2 cellular contexts compared by ENCODE assay signal in the genomic region with DNA sequence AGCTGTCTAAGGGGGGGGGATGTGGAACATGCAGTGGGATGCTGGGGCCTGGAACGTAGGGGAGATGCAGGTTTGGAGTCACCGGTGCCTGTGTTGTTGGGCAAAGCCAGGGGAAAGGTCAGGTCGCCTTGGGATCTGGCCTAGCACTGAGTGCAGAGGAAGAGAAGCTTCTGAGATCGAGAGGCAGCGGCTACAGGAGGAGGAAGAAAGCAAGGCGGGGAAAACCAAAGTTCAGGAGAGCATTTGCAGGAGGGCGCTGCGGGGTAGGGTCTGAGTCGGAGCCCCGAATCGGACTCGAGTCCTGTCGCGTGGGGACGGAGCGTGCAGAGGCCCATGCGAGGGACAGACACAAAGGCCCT.
TF ChIP-seq lines count a peak whose summit lies in the region.

No MANE protein-coding gene starts in this region.

TF ChIP-seq in A549, 52 proteins besides CTCF, POLR2A, EP300 and RAD21 (continued from another document):
- no peak for TF ChIP-seq E2F6 (IDR thresholded peaks at IDR 0.05; ENCODE audit: borderline replicate concordance, low read depth)
- no peak for TF ChIP-seq HMGXB4 (CRISPR knock-in tag; IDR thresholded peaks at IDR 0.05; ENCODE audit: borderline replicate concordance)
- TF ChIP-seq RCOR1 (IDR thresholded peaks at IDR 0.05; ENCODE audit: low read depth, low read length): no peak
- no peak for TF ChIP-seq SREBF2 (IDR thresholded peaks at IDR 0.05)
- no peak for TF ChIP-seq BHLHE40 (IDR thresholded peaks at IDR 0.05; ENCODE audit: low read depth, low read length)
- TF ChIP-seq HEYL (CRISPR knock-in tag; IDR thresholded peaks at IDR 0.05): no peak
- no peak for TF ChIP-seq RNF2 (IDR thresholded peaks at IDR 0.05; ENCODE audit: borderline replicate concordance, low read depth)
- TF ChIP-seq MAX (IDR thresholded peaks at IDR 0.05): no peak
- TF ChIP-seq ZC3H11A (IDR thresholded peaks at IDR 0.05): no peak
- no peak for TF ChIP-seq ZNF302 (CRISPR knock-in tag; IDR thresholded peaks at IDR 0.05)
- TF ChIP-seq, protein P1, sequence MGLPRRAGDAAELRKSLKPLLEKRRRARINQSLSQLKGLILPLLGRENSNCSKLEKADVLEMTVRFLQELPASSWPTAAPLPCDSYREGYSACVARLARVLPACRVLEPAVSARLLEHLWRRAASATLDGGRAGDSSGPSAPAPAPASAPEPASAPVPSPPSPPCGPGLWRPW (IDR thresholded peaks at IDR 0.05): no peak
- TF ChIP-seq EHF (CRISPR knock-in tag; IDR thresholded peaks at IDR 0.05): no peak
- TF ChIP-seq, protein P2, sequence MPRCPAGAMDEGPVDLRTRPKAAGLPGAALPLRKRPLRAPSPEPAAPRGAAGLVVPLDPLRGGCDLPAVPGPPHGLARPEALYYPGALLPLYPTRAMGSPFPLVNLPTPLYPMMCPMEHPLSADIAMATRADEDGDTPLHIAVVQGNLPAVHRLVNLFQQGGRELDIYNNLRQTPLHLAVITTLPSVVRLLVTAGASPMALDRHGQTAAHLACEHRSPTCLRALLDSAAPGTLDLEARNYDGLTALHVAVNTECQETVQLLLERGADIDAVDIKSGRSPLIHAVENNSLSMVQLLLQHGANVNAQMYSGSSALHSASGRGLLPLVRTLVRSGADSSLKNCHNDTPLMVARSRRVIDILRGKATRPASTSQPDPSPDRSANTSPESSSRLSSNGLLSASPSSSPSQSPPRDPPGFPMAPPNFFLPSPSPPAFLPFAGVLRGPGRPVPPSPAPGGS (IDR thresholded peaks at IDR 0.05): no peak
- TF ChIP-seq MYC (IDR thresholded peaks at IDR 0.05; ENCODE audit: borderline replicate concordance, low read length): no peak
- TF ChIP-seq FOSL2 (IDR thresholded peaks at IDR 0.05): no peak
- TF ChIP-seq FOSL2 (CRISPR knock-in tag; IDR thresholded peaks at IDR 0.05): no peak
TF ChIP-seq in A549: peak in this region for 0.

TF ChIP-seq in GM12878, 131 proteins besides CTCF, POLR2A, EP300 and RAD21:
- no peak for TF ChIP-seq PBX3 (IDR thresholded peaks at IDR 0.05; ENCODE audit: insufficient replicate concordance, low read depth, low read length)
- no peak for TF ChIP-seq RELA (IDR thresholded peaks at IDR 0.05; ENCODE audit: borderline replicate concordance, partially characterized antibody)
- TF ChIP-seq HCFC1 (IDR thresholded peaks at IDR 0.05; ENCODE audit: low read length): no peak
- TF ChIP-seq FOXK2 (IDR thresholded peaks at IDR 0.05): no peak
- no peak for TF ChIP-seq SIX5 (IDR thresholded peaks at IDR 0.05; ENCODE audit: low read depth, low read length, severe bottlenecking)
- no peak for TF ChIP-seq EZH2 (IDR thresholded peaks at IDR 0.05; ENCODE audit: borderline replicate concordance, control insufficient read depth, low read depth, low read length)
- TF ChIP-seq TAF1 (IDR thresholded peaks at IDR 0.05; ENCODE audit: borderline replicate concordance, low read depth, low read length): no peak
- TF ChIP-seq SMAD1 (IDR thresholded peaks at IDR 0.05; ENCODE audit: low read depth, partially characterized antibody): no peak
- no peak for TF ChIP-seq TCF3 (IDR thresholded peaks at IDR 0.05; ENCODE audit: borderline replicate concordance, insufficient read depth, low read depth, low read length)
- no peak for TF ChIP-seq NRF1 (conservative IDR thresholded peaks at IDR 0.05; ENCODE audit: low read depth, low read length)
- no peak for TF ChIP-seq ZBTB33 (IDR thresholded peaks at IDR 0.05)
- TF ChIP-seq YBX1 (IDR thresholded peaks at IDR 0.05): no peak
- no peak for TF ChIP-seq PAX5 (IDR thresholded peaks at IDR 0.05; ENCODE audit: borderline replicate concordance, low read depth, low read length)
- no peak for TF ChIP-seq RUNX3 (IDR thresholded peaks at IDR 0.05; ENCODE audit: low read length)
- no peak for TF ChIP-seq SKIL (IDR thresholded peaks at IDR 0.05; ENCODE audit: low read depth, poor library complexity, severe bottlenecking)
- no peak for TF ChIP-seq STAT3 (IDR thresholded peaks at IDR 0.05; ENCODE audit: low read depth, low read length)
- TF ChIP-seq, protein P3, sequence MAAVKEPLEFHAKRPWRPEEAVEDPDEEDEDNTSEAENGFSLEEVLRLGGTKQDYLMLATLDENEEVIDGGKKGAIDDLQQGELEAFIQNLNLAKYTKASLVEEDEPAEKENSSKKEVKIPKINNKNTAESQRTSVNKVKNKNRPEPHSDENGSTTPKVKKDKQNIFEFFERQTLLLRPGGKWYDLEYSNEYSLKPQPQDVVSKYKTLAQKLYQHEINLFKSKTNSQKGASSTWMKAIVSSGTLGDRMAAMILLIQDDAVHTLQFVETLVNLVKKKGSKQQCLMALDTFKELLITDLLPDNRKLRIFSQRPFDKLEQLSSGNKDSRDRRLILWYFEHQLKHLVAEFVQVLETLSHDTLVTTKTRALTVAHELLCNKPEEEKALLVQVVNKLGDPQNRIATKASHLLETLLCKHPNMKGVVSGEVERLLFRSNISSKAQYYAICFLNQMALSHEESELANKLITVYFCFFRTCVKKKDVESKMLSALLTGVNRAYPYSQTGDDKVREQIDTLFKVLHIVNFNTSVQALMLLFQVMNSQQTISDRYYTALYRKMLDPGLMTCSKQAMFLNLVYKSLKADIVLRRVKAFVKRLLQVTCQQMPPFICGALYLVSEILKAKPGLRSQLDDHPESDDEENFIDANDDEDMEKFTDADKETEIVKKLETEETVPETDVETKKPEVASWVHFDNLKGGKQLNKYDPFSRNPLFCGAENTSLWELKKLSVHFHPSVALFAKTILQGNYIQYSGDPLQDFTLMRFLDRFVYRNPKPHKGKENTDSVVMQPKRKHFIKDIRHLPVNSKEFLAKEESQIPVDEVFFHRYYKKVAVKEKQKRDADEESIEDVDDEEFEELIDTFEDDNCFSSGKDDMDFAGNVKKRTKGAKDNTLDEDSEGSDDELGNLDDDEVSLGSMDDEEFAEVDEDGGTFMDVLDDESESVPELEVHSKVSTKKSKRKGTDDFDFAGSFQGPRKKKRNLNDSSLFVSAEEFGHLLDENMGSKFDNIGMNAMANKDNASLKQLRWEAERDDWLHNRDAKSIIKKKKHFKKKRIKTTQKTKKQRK (IDR thresholded peaks at IDR 0.05; ENCODE audit: low read depth, low read length): no peak
- TF ChIP-seq BCLAF1 (IDR thresholded peaks at IDR 0.05): no peak
- TF ChIP-seq, protein P4, sequence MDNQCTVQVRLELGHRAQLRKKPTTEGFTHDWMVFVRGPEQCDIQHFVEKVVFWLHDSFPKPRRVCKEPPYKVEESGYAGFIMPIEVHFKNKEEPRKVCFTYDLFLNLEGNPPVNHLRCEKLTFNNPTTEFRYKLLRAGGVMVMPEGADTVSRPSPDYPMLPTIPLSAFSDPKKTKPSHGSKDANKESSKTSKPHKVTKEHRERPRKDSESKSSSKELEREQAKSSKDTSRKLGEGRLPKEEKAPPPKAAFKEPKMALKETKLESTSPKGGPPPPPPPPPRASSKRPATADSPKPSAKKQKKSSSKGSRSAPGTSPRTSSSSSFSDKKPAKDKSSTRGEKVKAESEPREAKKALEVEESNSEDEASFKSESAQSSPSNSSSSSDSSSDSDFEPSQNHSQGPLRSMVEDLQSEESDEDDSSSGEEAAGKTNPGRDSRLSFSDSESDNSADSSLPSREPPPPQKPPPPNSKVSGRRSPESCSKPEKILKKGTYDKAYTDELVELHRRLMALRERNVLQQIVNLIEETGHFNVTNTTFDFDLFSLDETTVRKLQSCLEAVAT (IDR thresholded peaks at IDR 0.05): peak; percentile 96
- peak; percentile 41; the same call in 1 of the 2 replicates for TF ChIP-seq ZBTB40 (IDR thresholded peaks at IDR 0.05; ENCODE audit: borderline replicate concordance)
- 0 out of 2 replicates have a peak, but pooled peaks have one; percentile 46 for TF ChIP-seq NBN (IDR thresholded peaks at IDR 0.05)
